In the genomic region with DNA sequence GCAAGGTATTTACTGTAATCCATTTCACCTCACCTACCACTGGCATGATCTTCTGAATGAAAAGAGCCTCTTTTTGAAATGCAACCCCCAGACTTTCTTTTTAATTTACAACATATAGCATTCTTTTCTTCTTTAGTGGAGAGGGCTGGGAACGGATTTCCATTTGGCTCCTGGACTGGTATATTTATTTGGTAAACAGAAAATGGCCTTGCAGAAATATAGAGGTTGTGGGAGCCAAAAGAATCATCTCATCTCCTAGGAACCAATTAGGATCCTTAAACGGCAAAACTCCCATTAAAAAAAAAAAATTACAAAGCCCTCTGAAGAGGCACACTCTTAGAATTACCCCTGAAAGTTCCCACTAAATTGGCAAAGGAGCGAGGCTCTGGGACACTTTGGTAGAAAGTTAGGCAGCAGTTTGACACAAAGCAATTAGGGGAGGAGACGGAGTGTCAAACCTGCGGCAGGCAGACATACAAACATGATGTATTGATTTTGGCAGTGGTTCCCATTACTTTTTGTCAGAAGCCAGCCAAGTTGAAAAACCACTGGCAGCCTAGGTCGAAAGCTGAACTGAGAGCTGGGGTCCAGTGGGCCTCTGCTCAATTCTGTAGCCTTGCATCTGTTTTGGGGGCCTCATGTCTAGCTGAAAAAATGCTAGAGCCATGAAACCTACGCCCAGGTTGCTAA, we compare ENCODE assay signal across 1 cellular context.
A peak's percentile ranks its signal among the peaks of the same experiment; 100 is the strongest.
TF ChIP-seq lines count a peak whose summit lies in the region.

No MANE protein-coding gene starts in this region.

TF ChIP-seq in HepG2, 621 proteins besides CTCF, POLR2A, EP300 and RAD21 (continued from another document):
- TF ChIP-seq, protein P1, sequence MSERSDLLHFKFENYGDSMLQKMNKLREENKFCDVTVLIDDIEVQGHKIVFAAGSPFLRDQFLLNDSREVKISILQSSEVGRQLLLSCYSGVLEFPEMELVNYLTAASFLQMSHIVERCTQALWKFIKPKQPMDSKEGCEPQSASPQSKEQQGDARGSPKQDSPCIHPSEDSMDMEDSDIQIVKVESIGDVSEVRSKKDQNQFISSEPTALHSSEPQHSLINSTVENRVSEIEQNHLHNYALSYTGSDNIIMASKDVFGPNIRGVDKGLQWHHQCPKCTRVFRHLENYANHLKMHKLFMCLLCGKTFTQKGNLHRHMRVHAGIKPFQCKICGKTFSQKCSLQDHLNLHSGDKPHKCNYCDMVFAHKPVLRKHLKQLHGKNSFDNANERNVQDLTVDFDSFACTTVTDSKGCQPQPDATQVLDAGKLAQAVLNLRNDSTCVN (CRISPR knock-in tag; IDR thresholded peaks at IDR 0.05; ENCODE audit: borderline replicate concordance): no peak
- TF ChIP-seq, protein P2, sequence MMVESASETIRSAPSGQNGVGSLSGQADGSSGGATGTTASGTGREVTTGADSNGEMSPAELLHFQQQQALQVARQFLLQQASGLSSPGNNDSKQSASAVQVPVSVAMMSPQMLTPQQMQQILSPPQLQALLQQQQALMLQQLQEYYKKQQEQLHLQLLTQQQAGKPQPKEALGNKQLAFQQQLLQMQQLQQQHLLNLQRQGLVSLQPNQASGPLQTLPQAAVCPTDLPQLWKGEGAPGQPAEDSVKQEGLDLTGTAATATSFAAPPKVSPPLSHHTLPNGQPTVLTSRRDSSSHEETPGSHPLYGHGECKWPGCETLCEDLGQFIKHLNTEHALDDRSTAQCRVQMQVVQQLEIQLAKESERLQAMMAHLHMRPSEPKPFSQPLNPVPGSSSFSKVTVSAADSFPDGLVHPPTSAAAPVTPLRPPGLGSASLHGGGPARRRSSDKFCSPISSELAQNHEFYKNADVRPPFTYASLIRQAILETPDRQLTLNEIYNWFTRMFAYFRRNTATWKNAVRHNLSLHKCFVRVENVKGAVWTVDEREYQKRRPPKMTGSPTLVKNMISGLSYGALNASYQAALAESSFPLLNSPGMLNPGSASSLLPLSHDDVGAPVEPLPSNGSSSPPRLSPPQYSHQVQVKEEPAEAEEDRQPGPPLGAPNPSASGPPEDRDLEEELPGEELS (CRISPR knock-in tag; IDR thresholded peaks at IDR 0.05): 0 out of 2 replicates have a peak, but pooled peaks have one; percentile 24
- TF ChIP-seq ZNF644 (CRISPR knock-in tag; IDR thresholded peaks at IDR 0.05; ENCODE audit: low read depth) (0 out of 2 replicates have a peak, but pooled peaks have one; percentile 16), CCDC6 (CRISPR knock-in tag; IDR thresholded peaks at IDR 0.05) (no peak), PPARG (CRISPR knock-in tag; conservative IDR thresholded peaks at IDR 0.05) (no peak), ZNF225 (CRISPR knock-in tag; IDR thresholded peaks at IDR 0.05) (no peak), SOX6 (IDR thresholded peaks at IDR 0.05) (no peak), SOX6 (CRISPR knock-in tag; IDR thresholded peaks at IDR 0.05) (peak; percentile 38; the same call in 1 of the 2 replicates), TCF7L2 (IDR thresholded peaks at IDR 0.05; ENCODE audit: low read depth, low read length) (no peak), SATB2 (CRISPR knock-in tag; IDR thresholded peaks at IDR 0.05) (no peak), ONECUT2 (CRISPR knock-in tag; IDR thresholded peaks at IDR 0.05) (peak; percentile 89), NFIC (IDR thresholded peaks at IDR 0.05; ENCODE audit: low read length) (0 out of 2 replicates have a peak, but pooled peaks have one; percentile 34), MBNL3 (CRISPR knock-in tag; conservative IDR thresholded peaks at IDR 0.05) (no peak), CCAR2 (optimal IDR thresholded peaks at IDR 0.05; ENCODE audit: low read depth, low read length) (no peak), ZFY (CRISPR knock-in tag; IDR thresholded peaks at IDR 0.05) (0 out of 2 replicates have a peak, but pooled peaks have one; percentile 14), CENPT (CRISPR knock-in tag; IDR thresholded peaks at IDR 0.05; ENCODE audit: low read depth) (no peak), TSC22D2 (CRISPR knock-in tag; IDR thresholded peaks at IDR 0.05; ENCODE audit: borderline replicate concordance) (no peak), ISL2 (CRISPR knock-in tag; IDR thresholded peaks at IDR 0.05) (peak; percentile 21; the same call in 1 of the 2 replicates), GATAD2A (CRISPR knock-in tag; IDR thresholded peaks at IDR 0.05) (0 out of 2 replicates have a peak, but pooled peaks have one; percentile 17), ZNF317 (CRISPR knock-in tag; IDR thresholded peaks at IDR 0.05) (peak; percentile 64; the same call in 1 of the 2 replicates), ZNF292 (CRISPR knock-in tag; IDR thresholded peaks at IDR 0.05; ENCODE audit: borderline replicate concordance, low read depth) (peak; percentile 61; the same call in 1 of the 2 replicates), DNMT1 (CRISPR knock-in tag; IDR thresholded peaks at IDR 0.05) (no peak), ZNF709 (CRISPR knock-in tag; IDR thresholded peaks at IDR 0.05) (no peak), ZFP62 (CRISPR knock-in tag; IDR thresholded peaks at IDR 0.05) (no peak), PCBP1 (IDR thresholded peaks at IDR 0.05; ENCODE audit: borderline replicate concordance, low read depth, low read length) (no peak), MEIS2 (CRISPR knock-in tag; IDR thresholded peaks at IDR 0.05) (peak; percentile 44; the same call in 1 of the 2 replicates), ZBTB20 (CRISPR knock-in tag; IDR thresholded peaks at IDR 0.05; ENCODE audit: borderline replicate concordance, low read depth) (no peak), ZNF12 (CRISPR knock-in tag; IDR thresholded peaks at IDR 0.05) (no peak), SALL1 (CRISPR knock-in tag; IDR thresholded peaks at IDR 0.05) (peak; percentile 32; the same call in 1 of the 2 replicates), SP5 (CRISPR knock-in tag; IDR thresholded peaks at IDR 0.05; ENCODE audit: borderline replicate concordance, low read depth) (peak; percentile 37; the same call in 1 of the 2 replicates)
- TF ChIP-seq, protein P3, sequence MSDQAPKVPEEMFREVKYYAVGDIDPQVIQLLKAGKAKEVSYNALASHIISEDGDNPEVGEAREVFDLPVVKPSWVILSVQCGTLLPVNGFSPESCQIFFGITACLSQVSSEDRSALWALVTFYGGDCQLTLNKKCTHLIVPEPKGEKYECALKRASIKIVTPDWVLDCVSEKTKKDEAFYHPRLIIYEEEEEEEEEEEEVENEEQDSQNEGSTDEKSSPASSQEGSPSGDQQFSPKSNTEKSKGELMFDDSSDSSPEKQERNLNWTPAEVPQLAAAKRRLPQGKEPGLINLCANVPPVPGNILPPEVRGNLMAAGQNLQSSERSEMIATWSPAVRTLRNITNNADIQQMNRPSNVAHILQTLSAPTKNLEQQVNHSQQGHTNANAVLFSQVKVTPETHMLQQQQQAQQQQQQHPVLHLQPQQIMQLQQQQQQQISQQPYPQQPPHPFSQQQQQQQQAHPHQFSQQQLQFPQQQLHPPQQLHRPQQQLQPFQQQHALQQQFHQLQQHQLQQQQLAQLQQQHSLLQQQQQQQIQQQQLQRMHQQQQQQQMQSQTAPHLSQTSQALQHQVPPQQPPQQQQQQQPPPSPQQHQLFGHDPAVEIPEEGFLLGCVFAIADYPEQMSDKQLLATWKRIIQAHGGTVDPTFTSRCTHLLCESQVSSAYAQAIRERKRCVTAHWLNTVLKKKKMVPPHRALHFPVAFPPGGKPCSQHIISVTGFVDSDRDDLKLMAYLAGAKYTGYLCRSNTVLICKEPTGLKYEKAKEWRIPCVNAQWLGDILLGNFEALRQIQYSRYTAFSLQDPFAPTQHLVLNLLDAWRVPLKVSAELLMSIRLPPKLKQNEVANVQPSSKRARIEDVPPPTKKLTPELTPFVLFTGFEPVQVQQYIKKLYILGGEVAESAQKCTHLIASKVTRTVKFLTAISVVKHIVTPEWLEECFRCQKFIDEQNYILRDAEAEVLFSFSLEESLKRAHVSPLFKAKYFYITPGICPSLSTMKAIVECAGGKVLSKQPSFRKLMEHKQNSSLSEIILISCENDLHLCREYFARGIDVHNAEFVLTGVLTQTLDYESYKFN (CRISPR knock-in tag; conservative IDR thresholded peaks at IDR 0.05): peak; percentile 47
- TF ChIP-seq, protein P4, sequence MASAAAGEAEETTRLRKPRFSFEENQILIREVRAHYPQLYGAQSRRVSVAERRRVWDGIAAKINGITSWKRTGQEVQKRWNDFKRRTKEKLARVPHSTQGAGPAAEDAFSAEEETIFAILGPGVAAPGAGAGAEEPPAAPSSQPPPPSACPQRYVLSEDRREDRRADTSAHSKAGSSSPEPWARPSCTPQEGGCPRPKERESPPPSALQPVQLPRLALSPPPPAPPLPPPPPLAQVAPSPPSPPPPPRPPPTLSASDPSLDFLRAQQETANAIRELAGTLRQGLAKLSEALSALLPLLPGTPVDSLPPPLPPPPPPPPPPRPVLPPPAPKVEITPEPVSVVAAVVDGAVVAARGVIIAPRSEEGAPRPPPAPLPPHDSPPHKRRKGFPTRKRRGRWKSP (CRISPR knock-in tag; IDR thresholded peaks at IDR 0.05): no peak
- TF ChIP-seq, protein P5, sequence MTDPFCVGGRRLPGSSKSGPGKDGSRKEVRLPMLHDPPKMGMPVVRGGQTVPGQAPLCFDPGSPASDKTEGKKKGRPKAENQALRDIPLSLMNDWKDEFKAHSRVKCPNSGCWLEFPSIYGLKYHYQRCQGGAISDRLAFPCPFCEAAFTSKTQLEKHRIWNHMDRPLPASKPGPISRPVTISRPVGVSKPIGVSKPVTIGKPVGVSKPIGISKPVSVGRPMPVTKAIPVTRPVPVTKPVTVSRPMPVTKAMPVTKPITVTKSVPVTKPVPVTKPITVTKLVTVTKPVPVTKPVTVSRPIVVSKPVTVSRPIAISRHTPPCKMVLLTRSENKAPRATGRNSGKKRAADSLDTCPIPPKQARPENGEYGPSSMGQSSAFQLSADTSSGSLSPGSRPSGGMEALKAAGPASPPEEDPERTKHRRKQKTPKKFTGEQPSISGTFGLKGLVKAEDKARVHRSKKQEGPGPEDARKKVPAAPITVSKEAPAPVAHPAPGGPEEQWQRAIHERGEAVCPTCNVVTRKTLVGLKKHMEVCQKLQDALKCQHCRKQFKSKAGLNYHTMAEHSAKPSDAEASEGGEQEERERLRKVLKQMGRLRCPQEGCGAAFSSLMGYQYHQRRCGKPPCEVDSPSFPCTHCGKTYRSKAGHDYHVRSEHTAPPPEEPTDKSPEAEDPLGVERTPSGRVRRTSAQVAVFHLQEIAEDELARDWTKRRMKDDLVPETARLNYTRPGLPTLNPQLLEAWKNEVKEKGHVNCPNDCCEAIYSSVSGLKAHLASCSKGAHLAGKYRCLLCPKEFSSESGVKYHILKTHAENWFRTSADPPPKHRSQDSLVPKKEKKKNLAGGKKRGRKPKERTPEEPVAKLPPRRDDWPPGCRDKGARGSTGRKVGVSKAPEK (CRISPR knock-in tag; IDR thresholded peaks at IDR 0.05; ENCODE audit: borderline replicate concordance): 0 out of 2 replicates have a peak, but pooled peaks have one; percentile 29
- TF ChIP-seq, protein P6, sequence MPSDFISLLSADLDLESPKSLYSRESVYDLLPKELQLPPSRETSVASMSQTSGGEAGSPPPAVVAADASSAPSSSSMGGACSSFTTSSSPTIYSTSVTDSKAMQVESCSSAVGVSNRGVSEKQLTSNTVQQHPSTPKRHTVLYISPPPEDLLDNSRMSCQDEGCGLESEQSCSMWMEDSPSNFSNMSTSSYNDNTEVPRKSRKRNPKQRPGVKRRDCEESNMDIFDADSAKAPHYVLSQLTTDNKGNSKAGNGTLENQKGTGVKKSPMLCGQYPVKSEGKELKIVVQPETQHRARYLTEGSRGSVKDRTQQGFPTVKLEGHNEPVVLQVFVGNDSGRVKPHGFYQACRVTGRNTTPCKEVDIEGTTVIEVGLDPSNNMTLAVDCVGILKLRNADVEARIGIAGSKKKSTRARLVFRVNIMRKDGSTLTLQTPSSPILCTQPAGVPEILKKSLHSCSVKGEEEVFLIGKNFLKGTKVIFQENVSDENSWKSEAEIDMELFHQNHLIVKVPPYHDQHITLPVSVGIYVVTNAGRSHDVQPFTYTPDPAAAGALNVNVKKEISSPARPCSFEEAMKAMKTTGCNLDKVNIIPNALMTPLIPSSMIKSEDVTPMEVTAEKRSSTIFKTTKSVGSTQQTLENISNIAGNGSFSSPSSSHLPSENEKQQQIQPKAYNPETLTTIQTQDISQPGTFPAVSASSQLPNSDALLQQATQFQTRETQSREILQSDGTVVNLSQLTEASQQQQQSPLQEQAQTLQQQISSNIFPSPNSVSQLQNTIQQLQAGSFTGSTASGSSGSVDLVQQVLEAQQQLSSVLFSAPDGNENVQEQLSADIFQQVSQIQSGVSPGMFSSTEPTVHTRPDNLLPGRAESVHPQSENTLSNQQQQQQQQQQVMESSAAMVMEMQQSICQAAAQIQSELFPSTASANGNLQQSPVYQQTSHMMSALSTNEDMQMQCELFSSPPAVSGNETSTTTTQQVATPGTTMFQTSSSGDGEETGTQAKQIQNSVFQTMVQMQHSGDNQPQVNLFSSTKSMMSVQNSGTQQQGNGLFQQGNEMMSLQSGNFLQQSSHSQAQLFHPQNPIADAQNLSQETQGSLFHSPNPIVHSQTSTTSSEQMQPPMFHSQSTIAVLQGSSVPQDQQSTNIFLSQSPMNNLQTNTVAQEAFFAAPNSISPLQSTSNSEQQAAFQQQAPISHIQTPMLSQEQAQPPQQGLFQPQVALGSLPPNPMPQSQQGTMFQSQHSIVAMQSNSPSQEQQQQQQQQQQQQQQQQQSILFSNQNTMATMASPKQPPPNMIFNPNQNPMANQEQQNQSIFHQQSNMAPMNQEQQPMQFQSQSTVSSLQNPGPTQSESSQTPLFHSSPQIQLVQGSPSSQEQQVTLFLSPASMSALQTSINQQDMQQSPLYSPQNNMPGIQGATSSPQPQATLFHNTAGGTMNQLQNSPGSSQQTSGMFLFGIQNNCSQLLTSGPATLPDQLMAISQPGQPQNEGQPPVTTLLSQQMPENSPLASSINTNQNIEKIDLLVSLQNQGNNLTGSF (CRISPR knock-in tag; IDR thresholded peaks at IDR 0.05): no peak
- TF ChIP-seq, protein P7, sequence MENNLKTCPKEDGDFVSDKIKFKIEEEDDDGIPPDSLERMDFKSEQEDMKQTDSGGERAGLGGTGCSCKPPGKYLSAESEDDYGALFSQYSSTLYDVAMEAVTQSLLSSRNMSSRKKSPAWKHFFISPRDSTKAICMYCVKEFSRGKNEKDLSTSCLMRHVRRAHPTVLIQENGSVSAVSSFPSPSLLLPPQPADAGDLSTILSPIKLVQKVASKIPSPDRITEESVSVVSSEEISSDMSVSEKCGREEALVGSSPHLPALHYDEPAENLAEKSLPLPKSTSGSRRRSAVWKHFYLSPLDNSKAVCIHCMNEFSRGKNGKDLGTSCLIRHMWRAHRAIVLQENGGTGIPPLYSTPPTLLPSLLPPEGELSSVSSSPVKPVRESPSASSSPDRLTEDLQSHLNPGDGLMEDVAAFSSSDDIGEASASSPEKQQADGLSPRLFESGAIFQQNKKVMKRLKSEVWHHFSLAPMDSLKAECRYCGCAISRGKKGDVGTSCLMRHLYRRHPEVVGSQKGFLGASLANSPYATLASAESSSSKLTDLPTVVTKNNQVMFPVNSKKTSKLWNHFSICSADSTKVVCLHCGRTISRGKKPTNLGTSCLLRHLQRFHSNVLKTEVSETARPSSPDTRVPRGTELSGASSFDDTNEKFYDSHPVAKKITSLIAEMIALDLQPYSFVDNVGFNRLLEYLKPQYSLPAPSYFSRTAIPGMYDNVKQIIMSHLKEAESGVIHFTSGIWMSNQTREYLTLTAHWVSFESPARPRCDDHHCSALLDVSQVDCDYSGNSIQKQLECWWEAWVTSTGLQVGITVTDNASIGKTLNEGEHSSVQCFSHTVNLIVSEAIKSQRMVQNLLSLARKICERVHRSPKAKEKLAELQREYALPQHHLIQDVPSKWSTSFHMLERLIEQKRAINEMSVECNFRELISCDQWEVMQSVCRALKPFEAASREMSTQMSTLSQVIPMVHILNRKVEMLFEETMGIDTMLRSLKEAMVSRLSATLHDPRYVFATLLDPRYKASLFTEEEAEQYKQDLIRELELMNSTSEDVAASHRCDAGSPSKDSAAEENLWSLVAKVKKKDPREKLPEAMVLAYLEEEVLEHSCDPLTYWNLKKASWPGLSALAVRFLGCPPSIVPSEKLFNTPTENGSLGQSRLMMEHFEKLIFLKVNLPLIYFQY (CRISPR knock-in tag; IDR thresholded peaks at IDR 0.05; ENCODE audit: borderline replicate concordance): no peak
